In genomic region chr1:44328767-44329416, GRCh38 we compare ENCODE assay signal across 20 cellular contexts. TPM values are rescaled to one million over a fixed set of nuclear protein-coding genes. Genes with fewer than 3 reads are reported as not detected.
A peak's percentile ranks its signal among the peaks of the same experiment; 100 is the strongest.
DNase-seq lines count a peak whose midpoint lies in the region; TF ChIP-seq lines count a peak whose summit lies in the region.
"Had no signal": no experiment of that assay in that cellular context is flagged by ENCODE, and none has a peak within 500 bp of the region (broad histone marks: within the 10 kb centered on the region; RNA-seq: fewer than 3 reads in every experiment).

No MANE protein-coding gene starts in this region.

- H3K79me2 ChIP-seq in mammary epithelial cell (ENCODE audit: insufficient read depth, low read length): peaks cover 17% of the 10 kb centered on the region

- dilution Hi-C loops in mammary epithelial cell (cut with HindIII; ENCODE audit: low sequenced_read_pairs): no loop called here

- peak; percentile 1 for DNase-seq in A172 (ENCODE audit: low spot score)
- no peak for DNase-seq in mammary epithelial cell
- no peak for DNase-seq in mesothelial cell of epicardium (ENCODE audit: low spot score in 2 of 2, unreplicated experiment in 2 of 2)
- no peak for DNase-seq in Kasumi-1 (lab: John Stamatoyannopoulos, UW)
- DNase-seq in pons (ENCODE audit: low spot score): no peak
- no peak for DNase-seq in caudate nucleus (lab: John Stamatoyannopoulos, UW)
- no peak for DNase-seq in SKM-1 (lab: John Stamatoyannopoulos, UW; ENCODE audit: unreplicated experiment)
- DNase-seq: activated CD4-positive, alpha-beta T cell treated with anti-CD3 and anti-CD28 coated beads, Interleukin-2, amount 10 ng/mL, durations not matched to agents 7 days and 5 days; activated naive CD8-positive, alpha-beta T cell treated with anti-CD3 and anti-CD28 coated beads for 36 hours; activated T-cell treated with anti-CD3 and anti-CD28 coated beads, Interleukin-2, amount 50 U/mL, for 24 hours; DMS 273 treated with DMSO at 0.1 percent for 48 hours; KBM-7; NCI-H1694; NCI-H69 had no signal

- in situ Hi-C loops in mammary epithelial cell (cut with MboI; ENCODE audit: low sequenced_read_pairs in 2 of 2): no loop called here

- H3K4me1 ChIP-seq in HUES48 (ENCODE audit: control insufficient read depth, insufficient read depth, low read length) (peaks cover 27% of the 10 kb centered on the region), mammary epithelial cell (ENCODE audit: insufficient read depth, low read length) (peaks cover 49% of the 10 kb centered on the region)

- CTCF ChIA-PET in mammary epithelial cell (lab: Charles Lee; ENCODE audit: low non-redundant PET): interaction anchor here (0.6 kb wide), 1 partner anchor 59 kb away, joined by 6 read pairs; no protein-coding TSS in a partner anchor

- no TSS peak for BruUV-seq in mammary epithelial cell (replicated peaks; lab: Mats Ljungman, UMichigan)

- H3K4me3 ChIP-seq in HUES48 (ENCODE audit: low read depth, low read length): no peak overlapping the region
- no peak overlapping the region for H3K4me3 ChIP-seq in mammary epithelial cell (replicated peaks in 1 of 3; ENCODE audit: insufficient read depth in 1 of 3, low read depth in 2 of 3, low read length in 3 of 3)
- H3K4me3 ChIP-seq: lung, right atrium auricular region, vagina had no signal

- H3K36me3 Mint-ChIP-seq in mesothelial cell of epicardium: peaks cover 15% of the 10 kb centered on the region
- H3K36me3 Mint-ChIP-seq: activated naive CD8-positive, alpha-beta T cell treated with anti-CD3 and anti-CD28 coated beads for 36 hours had no signal

- 72% methylated on average over 4 of the region's 4 CpGs for WGBS in mammary epithelial cell (ENCODE audit: low coverage, missing lambda C conversion rate)

- no peaks in the 10 kb centered on the region for H3K9me3 Mint-ChIP-seq in mesothelial cell of epicardium
- H3K9me3 Mint-ChIP-seq: activated CD4-positive, alpha-beta T cell treated with anti-CD3 and anti-CD28 coated beads, Interleukin-2, amount 10 ng/mL, durations not matched to agents 7 days and 5 days; activated naive CD8-positive, alpha-beta T cell treated with anti-CD3 and anti-CD28 coated beads for 36 hours; activated T-cell treated with anti-CD3 and anti-CD28 coated beads, Interleukin-2, amount 50 U/mL, for 24 hours; stimulated activated memory B cell treated with anti-CD40 and anti-IgM and Interleukin-4, amounts not matched to agents 10 μg/mL and 1 μg/mL and 100 μg/mL, for 72 hours had no signal

- H3K9ac ChIP-seq in HUES48 (ENCODE audit: low read depth, low read length): no peak overlapping the region
- peak overlapping the region; percentile 69 for H3K9ac ChIP-seq in mammary epithelial cell (ENCODE audit: insufficient read depth, low read length)

- H3K27me3 ChIP-seq in HUES48 (ENCODE audit: control insufficient read depth, insufficient read depth, low read length) (no peaks in the 10 kb centered on the region), mammary epithelial cell (ENCODE audit: insufficient read depth, low read length) (no peaks in the 10 kb centered on the region)
- H3K27me3 ChIP-seq: right atrium auricular region, vagina had no signal

- TF ChIP-seq CTCF in mammary epithelial cell (conservative IDR thresholded peaks at IDR 0.05 in 1 of 2, IDR thresholded peaks at IDR 0.05 in 1 of 2; ENCODE audit: extremely low read depth in 1 of 2, insufficient read depth in 1 of 2, low read depth in 1 of 2, low read length in 2 of 2): no peak
- TF ChIP-seq CTCF in mesothelial cell of epicardium (IDR thresholded peaks at IDR 0.05; ENCODE audit: unreplicated experiment): no peak

- H3K4me2 ChIP-seq in mammary epithelial cell (ENCODE audit: insufficient read depth, low read depth, low read length): peak overlapping the region; percentile 63

- no peak overlapping the region for H3K4me3 Mint-ChIP-seq in mesothelial cell of epicardium
- H3K4me3 Mint-ChIP-seq: activated CD4-positive, alpha-beta T cell treated with anti-CD3 and anti-CD28 coated beads, Interleukin-2, amount 10 ng/mL, durations not matched to agents 7 days and 5 days; activated naive CD8-positive, alpha-beta T cell treated with anti-CD3 and anti-CD28 coated beads for 36 hours; activated T-cell treated with anti-CD3 and anti-CD28 coated beads, Interleukin-2, amount 50 U/mL, for 24 hours; neural crest cell; stimulated activated memory B cell treated with anti-CD40 and anti-IgM and Interleukin-4, amounts not matched to agents 10 μg/mL and 1 μg/mL and 100 μg/mL, for 72 hours had no signal

- no peaks in the 10 kb centered on the region for H4K20me1 ChIP-seq in mammary epithelial cell (ENCODE audit: insufficient read depth, low read length)

- H3K27ac Mint-ChIP-seq in mesothelial cell of epicardium: peak overlapping the region; percentile 67
- H3K27ac Mint-ChIP-seq: activated CD4-positive, alpha-beta T cell treated with anti-CD3 and anti-CD28 coated beads, Interleukin-2, amount 10 ng/mL, durations not matched to agents 7 days and 5 days; activated naive CD8-positive, alpha-beta T cell treated with anti-CD3 and anti-CD28 coated beads for 36 hours; activated T-cell treated with anti-CD3 and anti-CD28 coated beads, Interleukin-2, amount 50 U/mL, for 24 hours; stimulated activated memory B cell treated with anti-CD40 and anti-IgM and Interleukin-4, amounts not matched to agents 10 μg/mL and 1 μg/mL and 100 μg/mL, for 72 hours had no signal

- no peak overlapping the region for H2AFZ ChIP-seq in mammary epithelial cell (ENCODE audit: low read depth, low read length)

- H3K27me3 Mint-ChIP-seq in mesothelial cell of epicardium (ENCODE audit: low read depth): no peaks in the 10 kb centered on the region
- H3K27me3 Mint-ChIP-seq: activated CD4-positive, alpha-beta T cell treated with anti-CD3 and anti-CD28 coated beads, Interleukin-2, amount 10 ng/mL, durations not matched to agents 7 days and 5 days; activated naive CD8-positive, alpha-beta T cell treated with anti-CD3 and anti-CD28 coated beads for 36 hours; activated T-cell treated with anti-CD3 and anti-CD28 coated beads, Interleukin-2, amount 50 U/mL, for 24 hours; stimulated activated memory B cell treated with anti-CD40 and anti-IgM and Interleukin-4, amounts not matched to agents 10 μg/mL and 1 μg/mL and 100 μg/mL, for 72 hours had no signal

- intact Hi-C loops in mammary epithelial cell (cut with micrococcal nuclease): loop anchor here (1.0 to 2.0 kb wide), 2 partner anchors 18 to 26 kb away; partner anchors contain the start of gene ERI3

- no peaks in the 10 kb centered on the region; the same call in 1 of the 2 replicates for H3K36me3 ChIP-seq in HUES48 (ENCODE audit: control insufficient read depth, insufficient read depth, low read length)
- no peaks in the 10 kb centered on the region for H3K36me3 ChIP-seq in mammary epithelial cell (ENCODE audit: insufficient read depth, low read length)
- H3K36me3 ChIP-seq: vagina had no signal

- H3K4me1 Mint-ChIP-seq in mesothelial cell of epicardium: peaks cover 56% of the 10 kb centered on the region
- H3K4me1 Mint-ChIP-seq: activated CD4-positive, alpha-beta T cell treated with anti-CD3 and anti-CD28 coated beads, Interleukin-2, amount 10 ng/mL, durations not matched to agents 7 days and 5 days; activated naive CD8-positive, alpha-beta T cell treated with anti-CD3 and anti-CD28 coated beads for 36 hours had no signal

- H3K9me3 ChIP-seq in HUES48 (ENCODE audit: control insufficient read depth, insufficient read depth, low read length): no peaks in the 10 kb centered on the region
- H3K9me3 ChIP-seq in mammary epithelial cell (replicated peaks; ENCODE audit: insufficient read depth, low read length): no peaks in the 10 kb centered on the region
- H3K9me3 ChIP-seq: right atrium auricular region, vagina had no signal

- H3K27ac ChIP-seq in HUES48 (ENCODE audit: low read depth, low read length) (peak overlapping the region; percentile 69), mammary epithelial cell (ENCODE audit: insufficient read depth, low read depth, low read length) (peak overlapping the region; percentile 85), caudate nucleus (ENCODE audit: low read depth, low read length) (no peak overlapping the region)

RNA-seq across cellular contexts. Expression of gene ERI3, which starts 26.2 kb away (rescaled TPM):
- 48.0 and 64.7 TPM in 2 replicates for total RNA-seq in A172 (2014; rRNA removed; shearing (Covaris generic))
- total RNA-seq in mammary epithelial cell (10 to 100 TPM; 58.4 to 59.3 TPM), mesothelial cell of epicardium (70.7 to 78.5 TPM (median 72.0 TPM) in 3 replicates)
- 80.0 TPM for polyA plus RNA-seq in mammary epithelial cell
- polyA minus RNA-seq in mammary epithelial cell: 36.7 TPM
